ENCODE assay signal across 1 cellular context in genomic region chr2:38601463-38602135, GRCh38.
TF ChIP-seq lines count a peak whose summit lies in the region.

No MANE protein-coding gene starts in this region.

TF ChIP-seq in HepG2, 621 proteins besides CTCF, POLR2A, EP300 and RAD21 (continued from another document):
- TF ChIP-seq, protein P1, sequence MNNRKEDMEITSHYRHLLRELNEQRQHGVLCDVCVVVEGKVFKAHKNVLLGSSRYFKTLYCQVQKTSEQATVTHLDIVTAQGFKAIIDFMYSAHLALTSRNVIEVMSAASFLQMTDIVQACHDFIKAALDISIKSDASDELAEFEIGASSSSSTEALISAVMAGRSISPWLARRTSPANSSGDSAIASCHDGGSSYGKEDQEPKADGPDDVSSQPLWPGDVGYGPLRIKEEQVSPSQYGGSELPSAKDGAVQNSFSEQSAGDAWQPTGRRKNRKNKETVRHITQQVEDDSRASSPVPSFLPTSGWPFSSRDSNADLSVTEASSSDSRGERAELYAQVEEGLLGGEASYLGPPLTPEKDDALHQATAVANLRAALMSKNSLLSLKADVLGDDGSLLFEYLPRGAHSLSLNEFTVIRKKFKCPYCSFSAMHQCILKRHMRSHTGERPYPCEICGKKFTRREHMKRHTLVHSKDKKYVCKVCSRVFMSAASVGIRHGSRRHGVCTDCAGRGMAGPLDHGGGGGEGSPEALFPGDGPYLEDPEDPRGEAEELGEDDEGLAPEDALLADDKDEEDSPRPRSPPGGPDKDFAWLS (CRISPR knock-in tag; IDR thresholded peaks at IDR 0.05; ENCODE audit: borderline replicate concordance), result no peak
- TF ChIP-seq ZNF362 (CRISPR knock-in tag; IDR thresholded peaks at IDR 0.05; ENCODE audit: borderline replicate concordance) (no peak), IRF2 (CRISPR knock-in tag; IDR thresholded peaks at IDR 0.05) (no peak), ZNF710 (CRISPR knock-in tag; IDR thresholded peaks at IDR 0.05; ENCODE audit: borderline replicate concordance) (no peak)
